Comparison of ENCODE assay signal across 21 cellular contexts in genomic region chr6:34463849-34464248, GRCh38. TPM values are rescaled to one million over a fixed set of nuclear protein-coding genes. Genes with fewer than 3 reads are reported as not detected.
"Had no signal": no experiment of that assay in that cellular context is flagged by ENCODE, and none has a peak within 500 bp of the region (broad histone marks: within the 10 kb centered on the region; RNA-seq: fewer than 3 reads in every experiment).

No MANE protein-coding gene starts in this region.

- DNase-seq: activated CD4-positive, alpha-beta T cell treated with anti-CD3 and anti-CD28 coated beads for 36 hours; activated CD4-positive, alpha-beta T cell treated with anti-CD3 and anti-CD28 coated beads, Interleukin-2, amount 50 U/mL, for 1 hour; activated CD8-positive, alpha-beta memory T cell treated with anti-CD3 and anti-CD28 coated beads, Interleukin-2, amount 50 U/mL, for 4 hours; activated CD8-positive, alpha-beta T cell treated with anti-CD3 and anti-CD28 coated beads for 36 hours; aorta; MG63; NCI-H1105; NCI-H1436; NCI-H1694 treated with DMSO at 0.1 percent for 48 hours; NCI-H510A treated with DMSO at 0.1 percent for 48 hours; NK-92 treated with Interleukin-12 subunit alpha and Interleukin-12 subunit beta, amount 100 ng/mL, for 24 hours; OCI-M1; RPMI8226; T-cell; WERI-Rb-1 had no signal

- H3K36me3 Mint-ChIP-seq: activated naive CD4-positive, alpha-beta T cell treated with anti-CD3 and anti-CD28 coated beads, Interleukin-2, amount 50 U/mL, for 24 hours; T-cell had no signal

- H3K27me3 ChIP-seq: MG63 had no signal

- H3K9me3 ChIP-seq: MG63 had no signal

- FAIRE-seq: bronchial epithelial cell had no signal

- H3K36me3 ChIP-seq: MG63, WERI-Rb-1 had no signal

- H3K27ac Mint-ChIP-seq: activated CD4-positive, alpha-beta T cell treated with anti-CD3 and anti-CD28 coated beads for 36 hours; activated CD8-positive, alpha-beta T cell treated with anti-CD3 and anti-CD28 coated beads for 36 hours; activated naive CD4-positive, alpha-beta T cell treated with anti-CD3 and anti-CD28 coated beads, Interleukin-2, amount 50 U/mL, for 24 hours; T-cell had no signal

- ATAC-seq: activated CD4-positive, alpha-beta T cell treated with anti-CD3 and anti-CD28 coated beads for 36 hours; activated CD8-positive, alpha-beta T cell treated with anti-CD3 and anti-CD28 coated beads for 36 hours; Panc1; Right ventricle myocardium inferior; T-cell had no signal

- H3K9me3 Mint-ChIP-seq: activated CD8-positive, alpha-beta T cell treated with anti-CD3 and anti-CD28 coated beads for 36 hours; activated naive CD4-positive, alpha-beta T cell treated with anti-CD3 and anti-CD28 coated beads, Interleukin-2, amount 50 U/mL, for 24 hours; central memory CD8-positive, alpha-beta T cell; T-cell had no signal

- H3K4me3 ChIP-seq: MG63, SK-N-MC had no signal

- H3K27ac ChIP-seq: SK-N-MC had no signal

- H3K4me3 Mint-ChIP-seq: activated CD4-positive, alpha-beta T cell treated with anti-CD3 and anti-CD28 coated beads for 36 hours; activated CD8-positive, alpha-beta T cell treated with anti-CD3 and anti-CD28 coated beads for 36 hours; activated naive CD4-positive, alpha-beta T cell treated with anti-CD3 and anti-CD28 coated beads, Interleukin-2, amount 50 U/mL, for 24 hours; central memory CD8-positive, alpha-beta T cell; T-cell had no signal

RNA-seq across cellular contexts. Expression of gene PACSIN1, which starts 2.0 kb away (rescaled TPM):
- total RNA-seq: bronchial epithelial cell had no signal
